28 cellular contexts compared by ENCODE assay signal in genomic region chr3:68025189-68025588, GRCh38.
"Had no signal": no experiment of that assay in that cellular context is flagged by ENCODE, and none has a peak within 500 bp of the region (broad histone marks: within the 10 kb centered on the region; RNA-seq: fewer than 3 reads in every experiment).

No MANE protein-coding gene starts in this region.

- H3K4me1 ChIP-seq: heart right ventricle, left lung, lower lobe of right lung, pancreas, prostate gland, sigmoid colon, spleen, stomach, testis, thyroid gland, transverse colon, upper lobe of left lung, vagina had no signal

- H3K36me3 ChIP-seq: heart right ventricle, left lung, lower lobe of right lung, pancreas, prostate gland, sigmoid colon, spleen, stomach, thyroid gland, transverse colon, upper lobe of left lung, vagina had no signal

- H3K27ac Mint-ChIP-seq: naive thymus-derived CD8-positive, alpha-beta T cell; nephron; stimulated activated naive B cell treated with anti-CD40 and anti-IgM and Interleukin-4, amounts not matched to agents 10 μg/mL and 1 μg/mL and 100 μg/mL, for 72 hours had no signal

- H3K4me3 Mint-ChIP-seq: naive thymus-derived CD8-positive, alpha-beta T cell; nephron; neural crest cell; stimulated activated naive B cell treated with anti-CD40 and anti-IgM and Interleukin-4, amounts not matched to agents 10 μg/mL and 1 μg/mL and 100 μg/mL, for 72 hours had no signal

- H3K27me3 ChIP-seq: heart right ventricle, hepatocyte, left lung, pancreas, sigmoid colon, spleen, stomach, testis, thyroid gland, transverse colon, upper lobe of left lung, vagina had no signal

- H3K9me3 ChIP-seq: heart right ventricle, left lung, lower lobe of right lung, pancreas, prostate gland, sigmoid colon, spleen, stomach, testis, thyroid gland, transverse colon, upper lobe of left lung, vagina had no signal

- H3K4me1 Mint-ChIP-seq: nephron; neural crest cell; stimulated activated naive B cell treated with anti-CD40 and anti-IgM and Interleukin-4, amounts not matched to agents 10 μg/mL and 1 μg/mL and 100 μg/mL, for 72 hours had no signal

- H3K4me3 ChIP-seq: heart right ventricle, hepatocyte, left lung, lower lobe of right lung, pancreas, prostate gland, sigmoid colon, spleen, stomach, testis, thyroid gland, transverse colon, upper lobe of left lung, vagina had no signal

- DNase-seq: heart right ventricle; left colon; left lung; lower lobe of right lung; mammary epithelial cell; mesenchymal stem cell; naive thymus-derived CD8-positive, alpha-beta T cell; nucleus accumbens; pancreas; posterior cingulate gyrus; retina; right cardiac atrium; sigmoid colon; small intestine; spleen; stimulated activated CD4-positive, alpha-beta T cell treated with anti-CD3 and anti-CD28 coated beads, Interleukin-4, amount 100 ng/mL, for 4 hours; stimulated activated CD8-positive, alpha-beta memory T cell treated with anti-CD3 and anti-CD28 coated beads, Interleukin-4, amount 100 ng/mL, for 48 hours; stimulated activated naive B cell treated with anti-CD40 and anti-IgM and Interleukin-4, amounts not matched to agents 10 μg/mL and 1 μg/mL and 100 μg/mL, for 72 hours; stomach; testis; thyroid gland; transverse colon; upper lobe of left lung had no signal

- H3K36me3 Mint-ChIP-seq: naive thymus-derived CD8-positive, alpha-beta T cell; stimulated activated naive B cell treated with anti-CD40 and anti-IgM and Interleukin-4, amounts not matched to agents 10 μg/mL and 1 μg/mL and 100 μg/mL, for 72 hours had no signal

- ATAC-seq: heart right ventricle; left colon; left lung; lower lobe of right lung; pancreas; right cardiac atrium; stimulated activated naive B cell treated with anti-CD40 and anti-IgM and Interleukin-4, amounts not matched to agents 10 μg/mL and 1 μg/mL and 100 μg/mL, for 72 hours had no signal

- H3K27me3 Mint-ChIP-seq: naive thymus-derived CD8-positive, alpha-beta T cell had no signal

- H3K9me3 Mint-ChIP-seq: naive thymus-derived CD8-positive, alpha-beta T cell; nephron; neural crest cell had no signal
